In genomic region chr17:41907633-41908539, GRCh38 we compare ENCODE assay signal across 1 cellular context.
A peak's percentile ranks its signal among the peaks of the same experiment; 100 is the strongest.
TF ChIP-seq lines count a peak whose summit lies in the region.

No MANE protein-coding gene starts in this region.

TF ChIP-seq in HepG2, 621 proteins besides CTCF, POLR2A, EP300 and RAD21 (continued from another document and continues in another):
- TF ChIP-seq DBP (CRISPR knock-in tag; IDR thresholded peaks at IDR 0.05; ENCODE audit: not compliant biosample characterization) (no peak), ESRRA (CRISPR knock-in tag; IDR thresholded peaks at IDR 0.05; ENCODE audit: low read depth) (peak; percentile 65; the same call in 1 of the 2 replicates), ZSCAN9 (CRISPR knock-in tag; IDR thresholded peaks at IDR 0.05; ENCODE audit: borderline replicate concordance) (peak; percentile 73; the same call in 1 of the 2 replicates), GZF1 (CRISPR knock-in tag; IDR thresholded peaks at IDR 0.05) (no peak), ZNF251 (CRISPR knock-in tag; IDR thresholded peaks at IDR 0.05) (no peak), CERS6 (CRISPR knock-in tag; IDR thresholded peaks at IDR 0.05) (no peak), ZNF747 (CRISPR knock-in tag; IDR thresholded peaks at IDR 0.05; ENCODE audit: borderline replicate concordance) (peak; percentile 51; the same call in 1 of the 2 replicates), CCAR2 (optimal IDR thresholded peaks at IDR 0.05; ENCODE audit: low read depth, low read length) (no peak), ZNF18 (CRISPR knock-in tag; IDR thresholded peaks at IDR 0.05; ENCODE audit: insufficient replicate concordance) (peak; percentile 99), ARNT (IDR thresholded peaks at IDR 0.05) (no peak), ZMYM3 (CRISPR knock-in tag; IDR thresholded peaks at IDR 0.05) (peak; percentile 99), ZNF513 (CRISPR knock-in tag; conservative IDR thresholded peaks at IDR 0.05) (no peak), BRF2 (CRISPR knock-in tag; IDR thresholded peaks at IDR 0.05) (peak; percentile 75; the same call in 1 of the 2 replicates), CENPBD1 (CRISPR knock-in tag; IDR thresholded peaks at IDR 0.05; ENCODE audit: borderline replicate concordance, low read depth) (no peak), ZNF891 (CRISPR knock-in tag; IDR thresholded peaks at IDR 0.05) (no peak), ZNF816 (CRISPR knock-in tag; IDR thresholded peaks at IDR 0.05; ENCODE audit: borderline replicate concordance) (no peak), HBP1 (CRISPR knock-in tag; IDR thresholded peaks at IDR 0.05; ENCODE audit: low read depth) (peak; percentile 63; the same call in 1 of the 2 replicates), ZNF678 (CRISPR knock-in tag; IDR thresholded peaks at IDR 0.05) (no peak), UBTF (CRISPR knock-in tag; IDR thresholded peaks at IDR 0.05) (peak; percentile 58; the same call in 1 of the 2 replicates), ZFP36 (IDR thresholded peaks at IDR 0.05; ENCODE audit: borderline replicate concordance, low read depth, low read length, partially characterized antibody) (no peak), MTA1 (CRISPR knock-in tag; IDR thresholded peaks at IDR 0.05; ENCODE audit: borderline replicate concordance) (peak; percentile 94; the same call in 1 of the 2 replicates), NPAS2 (CRISPR knock-in tag; IDR thresholded peaks at IDR 0.05; ENCODE audit: borderline replicate concordance) (no peak), NFE2L2 (IDR thresholded peaks at IDR 0.05; ENCODE audit: low read length) (no peak), ZBTB4 (CRISPR knock-in tag; IDR thresholded peaks at IDR 0.05; ENCODE audit: borderline replicate concordance) (peak; percentile 93), TARDBP (CRISPR knock-in tag; IDR thresholded peaks at IDR 0.05) (peak; percentile 91), AGO1 (IDR thresholded peaks at IDR 0.05; ENCODE audit: low read depth, low read length, poor library complexity, severe bottlenecking) (no peak), RBAK (CRISPR knock-in tag; IDR thresholded peaks at IDR 0.05) (no peak), MED8 (CRISPR knock-in tag; IDR thresholded peaks at IDR 0.05; ENCODE audit: insufficient replicate concordance) (no peak), ZNF547 (CRISPR knock-in tag; IDR thresholded peaks at IDR 0.05) (peak; percentile 83), SRSF1 (optimal IDR thresholded peaks at IDR 0.05; ENCODE audit: low read depth, low read length) (no peak), NR2F6 (IDR thresholded peaks at IDR 0.05) (peak; percentile 64), NR2F6 (CRISPR knock-in tag; IDR thresholded peaks at IDR 0.05) (peak; percentile 84), AKAP8 (CRISPR knock-in tag; IDR thresholded peaks at IDR 0.05) (no peak), DR1 (CRISPR knock-in tag; IDR thresholded peaks at IDR 0.05) (peak; percentile 56; the same call in 1 of the 2 replicates), KDM4B (CRISPR knock-in tag; IDR thresholded peaks at IDR 0.05) (no peak), ZNF383 (CRISPR knock-in tag; IDR thresholded peaks at IDR 0.05; ENCODE audit: borderline replicate concordance) (no peak), HES4 (CRISPR knock-in tag; IDR thresholded peaks at IDR 0.05; ENCODE audit: borderline replicate concordance) (no peak), NFKB2 (CRISPR knock-in tag; IDR thresholded peaks at IDR 0.05; ENCODE audit: borderline replicate concordance) (peak; percentile 76; the same call in 1 of the 2 replicates), ZNF639 (CRISPR knock-in tag; conservative IDR thresholded peaks at IDR 0.05) (no peak), ZNF563 (CRISPR knock-in tag; IDR thresholded peaks at IDR 0.05) (0 out of 2 replicates have a peak, but pooled peaks have one; percentile 52), TCF7 (IDR thresholded peaks at IDR 0.05; ENCODE audit: low read depth) (no peak), POLR2AphosphoS2 (IDR thresholded peaks at IDR 0.05; ENCODE audit: low read depth, low read length) (no peak), ZNF598 (CRISPR knock-in tag; IDR thresholded peaks at IDR 0.05; ENCODE audit: borderline replicate concordance) (peak; percentile 79; the same call in 1 of the 2 replicates), ZNF44 (CRISPR knock-in tag; IDR thresholded peaks at IDR 0.05) (peak; percentile 73; the same call in 1 of the 2 replicates), SP4 (CRISPR knock-in tag; IDR thresholded peaks at IDR 0.05) (peak; percentile 55; the same call in 1 of the 2 replicates), ZFP37 (CRISPR knock-in tag; IDR thresholded peaks at IDR 0.05; ENCODE audit: borderline replicate concordance) (peak; percentile 52; the same call in 1 of the 2 replicates), ZNF264 (CRISPR knock-in tag; IDR thresholded peaks at IDR 0.05) (peak; percentile 89), SSRP1 (CRISPR knock-in tag; IDR thresholded peaks at IDR 0.05) (0 out of 2 replicates have a peak, but pooled peaks have one; percentile 57), ZNF704 (CRISPR knock-in tag; IDR thresholded peaks at IDR 0.05; ENCODE audit: borderline replicate concordance) (0 out of 2 replicates have a peak, but pooled peaks have one; percentile 45), CBX2 (IDR thresholded peaks at IDR 0.05; ENCODE audit: low read depth, low read length) (no peak), CBX2 (CRISPR knock-in tag; IDR thresholded peaks at IDR 0.05; ENCODE audit: low read depth) (no peak), KDM5A (IDR thresholded peaks at IDR 0.05; ENCODE audit: borderline replicate concordance, low read length) (no peak)
